22 cellular contexts compared by ENCODE assay signal in genomic region chr7:2937701-2938513, GRCh38.
DNase-seq lines count a peak whose midpoint lies in the region; ATAC-seq, FAIRE-seq and TF ChIP-seq lines count a peak whose summit lies in the region.
"Had no signal": no experiment of that assay in that cellular context is flagged by ENCODE, and none has a peak within 500 bp of the region (broad histone marks: within the 10 kb centered on the region; RNA-seq: fewer than 3 reads in every experiment).

No MANE protein-coding gene starts in this region.

- H3K36me3 ChIP-seq in kidney (ENCODE audit: control insufficient read depth in 1 of 2, insufficient read depth in 2 of 2, low read length in 2 of 2) = no peaks in the 10 kb centered on the region
- H3K36me3 ChIP-seq: BE2C, colonic mucosa, pancreas, SJCRH30, uterus had no signal

- FAIRE-seq in kidney (lab: Jason Lieb, UNC) = no peak
- FAIRE-seq: pancreas had no signal

- H3K4me1 ChIP-seq in kidney (ENCODE audit: control insufficient read depth in 1 of 2, insufficient read depth in 1 of 2, low read depth in 1 of 2, low read length in 2 of 2) = no peaks in the 10 kb centered on the region
- H3K4me1 ChIP-seq: BE2C, body of pancreas, colonic mucosa, pancreas, uterus had no signal

- TF ChIP-seq CTCF in WTC11 (IDR thresholded peaks at IDR 0.05) = no peak
- TF ChIP-seq CTCF in kidney (IDR thresholded peaks at IDR 0.05; ENCODE audit: borderline replicate concordance, extremely low read depth, insufficient read depth) = no peak

- H3K4me1 Mint-ChIP-seq in WTC11 = peaks cover 5% of the 10 kb centered on the region

- CTCF ChIA-PET in WTC11 (lab: Charles Lee) = interaction anchor here (0.5 to 1.2 kb wide), 8 partner anchors 16 to 270 kb away, joined by 3 to 6 read pairs (median 4); no protein-coding TSS in a partner anchor

- H3K4me3 Mint-ChIP-seq in WTC11 = no peak overlapping the region
- H3K4me3 Mint-ChIP-seq: naive thymus-derived CD8-positive, alpha-beta T cell had no signal

- H3K4me3 ChIP-seq in kidney (ENCODE audit: low read length in 2 of 2) = no peak overlapping the region
- H3K4me3 ChIP-seq: body of pancreas, colonic mucosa, pancreas, SJCRH30, uterus had no signal

- H3K27ac Mint-ChIP-seq in WTC11 = peak overlapping the region; percentile 28; the same call in 1 of the 2 replicates

- intact Hi-C loops in kidney (cut with DNase I) = no loop called here
- intact Hi-C loops in sciatic nerve (cut with DNase I) = no loop called here

- peaks cover 7% of the 10 kb centered on the region; the same call in 1 of the 2 replicates for H3K36me3 Mint-ChIP-seq in WTC11

- POLR2A ChIA-PET in WTC11 (lab: Charles Lee) = no interaction called here

- no peaks in the 10 kb centered on the region for H3K9me3 Mint-ChIP-seq in WTC11
- H3K9me3 Mint-ChIP-seq: naive thymus-derived CD8-positive, alpha-beta T cell had no signal

- H3K27ac ChIP-seq in kidney (ENCODE audit: low read depth in 2 of 2, low read length in 2 of 2) = no peak overlapping the region
- H3K27ac ChIP-seq: body of pancreas, colonic mucosa, pancreas, SJCRH30, uterus had no signal

- no peaks in the 10 kb centered on the region for H3K9me3 ChIP-seq in kidney (ENCODE audit: control insufficient read depth in 1 of 2, low read length in 2 of 2)
- H3K9me3 ChIP-seq: BE2C, body of pancreas, colonic mucosa, pancreas, SJCRH30, uterus had no signal

- H3K27me3 Mint-ChIP-seq in WTC11 (ENCODE audit: low read depth) = no peaks in the 10 kb centered on the region
- H3K27me3 Mint-ChIP-seq: naive thymus-derived CD8-positive, alpha-beta T cell had no signal

- no peak overlapping the region for H3K9ac ChIP-seq in kidney (ENCODE audit: low read length in 2 of 2)

- peak; percentile 51 for DNase-seq in activated effector memory CD4-positive, alpha-beta T cell treated with anti-CD3 and anti-CD28 coated beads, Interleukin-2, amount 50 U/mL, for 16 hours
- no peak for DNase-seq in activated effector memory CD4-positive, alpha-beta T cell treated with Interleukin-2 at 50 U/mL for 16 hours
- DNase-seq in WTC11 (ENCODE audit: low spot score) (peak; percentile 10), kidney (peak; percentile 29), sciatic nerve (ENCODE audit: low spot score) (peak; percentile 28), SHP77 treated with DMSO at 0.1 percent for 48 hours (lab: John Stamatoyannopoulos, UW) (no peak), NCI-H748 (lab: John Stamatoyannopoulos, UW; ENCODE audit: unreplicated experiment) (no peak)
- no peak for DNase-seq in stimulated activated CD4-positive, alpha-beta T cell treated with anti-CD3 and anti-CD28 coated beads, Interleukin-2, amount 100 ng/mL, for 48 hours
- DNase-seq: activated CD4-positive, alpha-beta T cell treated with anti-CD3 and anti-CD28 coated beads, Interleukin-2, amount 50 U/mL, for 1 hour; activated T-cell treated with anti-CD3 and anti-CD28 coated beads for 4 hours; BE2C; colonic mucosa; DMS53; GDM1; NCI-H1048; NCI-H1930; NCI-H345; SJCRH30; uterus had no signal

- ATAC-seq in WTC11 = no peak
- no peak for ATAC-seq in sciatic nerve
- ATAC-seq: body of pancreas; naive thymus-derived CD8-positive, alpha-beta T cell; pancreas had no signal

TF ChIP-seq in WTC11, 78 proteins besides CTCF, POLR2A, EP300 and RAD21 (continues in another document):
- TF ChIP-seq NFYB (CRISPR knock-in tag; conservative IDR thresholded peaks at IDR 0.05; ENCODE audit: low read depth) (no peak), E2F4 (CRISPR knock-in tag; IDR thresholded peaks at IDR 0.05; ENCODE audit: borderline replicate concordance, low read depth) (no peak), EMX1 (CRISPR knock-in tag; IDR thresholded peaks at IDR 0.05) (no peak), PRRX2 (CRISPR knock-in tag; IDR thresholded peaks at IDR 0.05) (no peak), ZNF416 (CRISPR knock-in tag; IDR thresholded peaks at IDR 0.05) (no peak), GABPB1 (CRISPR knock-in tag; IDR thresholded peaks at IDR 0.05) (no peak), ATF6 (CRISPR knock-in tag; IDR thresholded peaks at IDR 0.05) (no peak), SMAD4 (CRISPR knock-in tag; IDR thresholded peaks at IDR 0.05) (no peak), ZNF281 (CRISPR knock-in tag; IDR thresholded peaks at IDR 0.05) (no peak), ZNF532 (CRISPR knock-in tag; IDR thresholded peaks at IDR 0.05; ENCODE audit: borderline replicate concordance) (no peak), ZBTB21 (CRISPR knock-in tag; IDR thresholded peaks at IDR 0.05; ENCODE audit: borderline replicate concordance) (no peak), NR2C2 (CRISPR knock-in tag; IDR thresholded peaks at IDR 0.05) (no peak)

Comparison
In these comparisons a context has a peak if more than half of its experiments do, and no peak if none do; other contexts are left out.
1. DNase-seq: peak in activated effector memory CD4-positive, alpha-beta T cell treated with anti-CD3 and anti-CD28 coated beads, Interleukin-2, amount 50 U/mL, for 16 hours (single experiment), WTC11 (single experiment), kidney (single experiment) and sciatic nerve (single experiment); none in activated effector memory CD4-positive, alpha-beta T cell treated with Interleukin-2 at 50 U/mL for 16 hours (single experiment), SHP77 treated with DMSO at 0.1 percent for 48 hours (single experiment), NCI-H748 (single experiment) and stimulated activated CD4-positive, alpha-beta T cell treated with anti-CD3 and anti-CD28 coated beads, Interleukin-2, amount 100 ng/mL, for 48 hours (0 of 2).